ENCODE assay signal across 8 cellular contexts in the genomic region with DNA sequence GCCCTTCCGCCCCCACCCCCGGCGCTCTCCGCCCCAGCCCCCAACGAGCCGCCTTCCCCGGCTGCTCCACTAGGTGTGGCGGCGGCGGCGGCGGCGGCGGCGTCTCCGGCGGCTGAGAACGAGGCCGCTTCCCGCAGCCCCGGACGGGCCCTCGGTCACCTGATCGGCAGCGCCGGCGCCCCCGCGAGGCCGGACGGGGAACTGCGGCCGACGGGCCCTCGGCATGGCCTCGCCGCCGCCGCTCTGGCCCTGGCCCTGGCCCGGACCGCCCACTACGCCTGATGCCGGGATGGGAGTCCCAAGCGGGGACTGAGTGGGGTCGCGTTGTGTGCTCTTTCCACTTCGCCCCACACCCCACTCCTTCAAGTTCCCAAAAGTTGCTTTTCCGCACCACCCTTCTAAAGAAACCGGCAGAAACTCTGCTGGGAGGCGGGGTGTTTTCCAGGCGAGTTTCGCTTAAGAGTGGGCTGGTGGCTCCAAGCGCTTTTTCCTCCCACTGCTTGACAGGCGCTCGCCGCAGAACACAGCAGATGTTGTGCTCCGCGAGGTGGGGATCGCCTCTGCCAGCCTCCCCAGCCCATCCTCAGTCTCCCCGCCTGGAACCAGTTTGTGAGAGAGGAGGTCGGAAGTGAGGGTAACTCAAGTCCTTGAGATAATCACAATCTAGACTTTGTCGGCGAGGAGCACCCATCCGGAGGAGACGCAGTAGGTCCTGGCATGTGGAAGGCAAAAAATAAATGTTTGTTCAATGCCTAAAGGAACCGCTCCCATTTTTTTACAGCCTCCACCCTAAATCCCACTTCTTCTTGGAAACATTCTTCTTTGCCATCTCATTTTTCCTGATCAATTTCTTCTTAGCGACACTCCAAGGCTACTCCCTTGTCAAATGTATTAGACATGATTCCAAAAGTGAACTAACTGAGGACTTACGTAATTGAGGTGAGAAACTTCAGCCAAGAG.
DNase-seq lines count a peak whose midpoint lies in the region; ATAC-seq and TF ChIP-seq lines count a peak whose summit lies in the region.

A gene with protein sequence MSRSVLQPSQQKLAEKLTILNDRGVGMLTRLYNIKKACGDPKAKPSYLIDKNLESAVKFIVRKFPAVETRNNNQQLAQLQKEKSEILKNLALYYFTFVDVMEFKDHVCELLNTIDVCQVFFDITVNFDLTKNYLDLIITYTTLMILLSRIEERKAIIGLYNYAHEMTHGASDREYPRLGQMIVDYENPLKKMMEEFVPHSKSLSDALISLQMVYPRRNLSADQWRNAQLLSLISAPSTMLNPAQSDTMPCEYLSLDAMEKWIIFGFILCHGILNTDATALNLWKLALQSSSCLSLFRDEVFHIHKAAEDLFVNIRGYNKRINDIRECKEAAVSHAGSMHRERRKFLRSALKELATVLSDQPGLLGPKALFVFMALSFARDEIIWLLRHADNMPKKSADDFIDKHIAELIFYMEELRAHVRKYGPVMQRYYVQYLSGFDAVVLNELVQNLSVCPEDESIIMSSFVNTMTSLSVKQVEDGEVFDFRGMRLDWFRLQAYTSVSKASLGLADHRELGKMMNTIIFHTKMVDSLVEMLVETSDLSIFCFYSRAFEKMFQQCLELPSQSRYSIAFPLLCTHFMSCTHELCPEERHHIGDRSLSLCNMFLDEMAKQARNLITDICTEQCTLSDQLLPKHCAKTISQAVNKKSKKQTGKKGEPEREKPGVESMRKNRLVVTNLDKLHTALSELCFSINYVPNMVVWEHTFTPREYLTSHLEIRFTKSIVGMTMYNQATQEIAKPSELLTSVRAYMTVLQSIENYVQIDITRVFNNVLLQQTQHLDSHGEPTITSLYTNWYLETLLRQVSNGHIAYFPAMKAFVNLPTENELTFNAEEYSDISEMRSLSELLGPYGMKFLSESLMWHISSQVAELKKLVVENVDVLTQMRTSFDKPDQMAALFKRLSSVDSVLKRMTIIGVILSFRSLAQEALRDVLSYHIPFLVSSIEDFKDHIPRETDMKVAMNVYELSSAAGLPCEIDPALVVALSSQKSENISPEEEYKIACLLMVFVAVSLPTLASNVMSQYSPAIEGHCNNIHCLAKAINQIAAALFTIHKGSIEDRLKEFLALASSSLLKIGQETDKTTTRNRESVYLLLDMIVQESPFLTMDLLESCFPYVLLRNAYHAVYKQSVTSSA (minus strand): TSS at position 117 of the 960 bp plus-strand sequence. CDS start 358 bp downstream, outside the sequence.

- peak within 1 kb of the TSS; percentile 76 for H3K4me3 ChIP-seq in AG09309 (ENCODE audit: control insufficient read depth, low read depth, low read length)
- peak within 1 kb of the TSS; percentile 98 for H3K4me3 ChIP-seq in endocrine pancreas (ENCODE audit: control insufficient read depth, insufficient read depth, low read length)

- H3K27me3 ChIP-seq in endocrine pancreas (ENCODE audit: control insufficient read depth, insufficient read depth, low read length), result no peaks in the 10 kb centered on the region

- DNase-seq in AG09309 (ENCODE audit: low read depth) (no peak), NCI-H748 (lab: John Stamatoyannopoulos, UW; ENCODE audit: unreplicated experiment) (peak; percentile 92), medulla oblongata (ENCODE audit: extremely low spot score) (peak; percentile 82)
- peak; percentile 58 for DNase-seq in activated CD8-positive, alpha-beta memory T cell treated with anti-CD3 and anti-CD28 coated beads, Interleukin-2, amount 50 U/mL, for 24 hours (ENCODE audit: extremely low read depth)
- peak; percentile 66 to 84 (median 72) for DNase-seq in stimulated activated CD4-positive, alpha-beta T cell treated with anti-CD3 and anti-CD28 coated beads, TNF-alpha, amount 100 ng/mL, for 4 hours (ENCODE audit: low read depth in 3 of 3)

- peak within 1 kb of the TSS; percentile 84 for H3K9ac ChIP-seq in endocrine pancreas (ENCODE audit: control insufficient read depth, insufficient read depth, low read length)

- H3K4me1 ChIP-seq in endocrine pancreas (ENCODE audit: control insufficient read depth, insufficient read depth, low read length), result peaks cover 24% of the 10 kb centered on the region

- no peaks in the 10 kb centered on the region for H3K36me3 ChIP-seq in endocrine pancreas (ENCODE audit: control insufficient read depth, insufficient read depth, low read length)

- peak; percentile 81 for ATAC-seq in GM18909 (IDR thresholded peaks at IDR 0.05; ENCODE audit: poor library complexity, unreplicated experiment)
- ATAC-seq in HG03175 (IDR thresholded peaks at IDR 0.05; ENCODE audit: unreplicated experiment), result peak; percentile 84

- peak; percentile 53 for TF ChIP-seq CTCF in AG09309 (IDR thresholded peaks at IDR 0.05; ENCODE audit: control insufficient read depth, insufficient read depth, low read depth, low read length, missing control alignments)

- no peaks in the 10 kb centered on the region for H3K9me3 ChIP-seq in endocrine pancreas (ENCODE audit: control insufficient read depth, low read length)
